ENCODE assay signal across 8 cellular contexts in genomic region chr22:41286639-41287091, GRCh38. TPM values are rescaled to one million over a fixed set of nuclear protein-coding genes. Genes with fewer than 3 reads are reported as not detected.
DNase-seq lines count a peak whose midpoint lies in the region; ATAC-seq and TF ChIP-seq lines count a peak whose summit lies in the region.

No MANE protein-coding gene starts in this region.

- H3K4me2 ChIP-seq in DND-41 (ENCODE audit: insufficient read depth, low read length) (peak overlapping the region; percentile 83), Karpas-422 (ENCODE audit: low read depth, low read length, poor library complexity, severe bottlenecking) (peak overlapping the region; percentile 95)

- H3K36me3 Mint-ChIP-seq in naive B cell, result peaks cover 4 to 7% of the 10 kb centered on the region in 2 donors

- no peaks in the 10 kb centered on the region for H3K9me3 ChIP-seq in DND-41 (ENCODE audit: insufficient read depth, low read length, severe bottlenecking)
- no peaks in the 10 kb centered on the region for H3K9me3 ChIP-seq in Karpas-422 (ENCODE audit: low read length)
- no peaks in the 10 kb centered on the region for H3K9me3 ChIP-seq in upper lobe of right lung

- H3K9me2 ChIP-seq in Karpas-422 (replicated peaks; ENCODE audit: insufficient read depth, low read length), result no peaks in the 10 kb centered on the region

- H3K9me3 Mint-ChIP-seq in naive B cell, result no peaks in the 10 kb centered on the region

- peaks cover 11% of the 10 kb centered on the region; the same call in 1 of the 2 replicates for H4K20me1 ChIP-seq in DND-41 (ENCODE audit: insufficient read depth, low read length)
- peaks cover 1% of the 10 kb centered on the region; the same call in 1 of the 2 replicates for H4K20me1 ChIP-seq in Karpas-422 (ENCODE audit: insufficient read depth, low read depth, low read length)

- intact Hi-C loops in dorsolateral prefrontal cortex (cut with DNase I), result loop anchor here (5.0 to 10.0 kb wide), 3 partner anchors 81 to 192 kb away; partner anchors contain the start of gene EP300 (in 1 of the 2)
- intact Hi-C loops in upper lobe of right lung (cut with DNase I), result no loop called here

- ATAC-seq in DND-41 (ENCODE audit: insufficient read depth, low read depth) (peak; percentile 6), GM21576 (IDR thresholded peaks at IDR 0.05; ENCODE audit: unreplicated experiment) (peak; percentile 13), naive B cell (ENCODE audit: low read depth in 2 of 2) (peak; percentile 58 to 64), upper lobe of right lung (peak; percentile 6), GM21447 (IDR thresholded peaks at IDR 0.05; ENCODE audit: unreplicated experiment) (no peak)

- peak overlapping the region; percentile 92 for H2AFZ ChIP-seq in DND-41 (ENCODE audit: low read depth, low read length)
- peak overlapping the region; percentile 88 for H2AFZ ChIP-seq in Karpas-422 (ENCODE audit: low read length)

- no peaks in the 10 kb centered on the region for H3K27me3 Mint-ChIP-seq in naive B cell

- H3K9ac ChIP-seq in DND-41 (ENCODE audit: low read depth, low read length) (peak overlapping the region; percentile 58), Karpas-422 (ENCODE audit: low read length) (peak overlapping the region; percentile 74)

- peaks cover 36% of the 10 kb centered on the region for H3K36me3 ChIP-seq in DND-41 (ENCODE audit: insufficient read depth, low read length)
- peaks cover 17% of the 10 kb centered on the region for H3K36me3 ChIP-seq in Karpas-422 (ENCODE audit: insufficient read depth, low read length)
- peaks cover 28% of the 10 kb centered on the region for H3K36me3 ChIP-seq in upper lobe of right lung

- H3K27me3 ChIP-seq in DND-41 (ENCODE audit: insufficient read depth, low read length, poor library complexity) (no peaks in the 10 kb centered on the region), Karpas-422 (ENCODE audit: low read length) (no peaks in the 10 kb centered on the region), dorsolateral prefrontal cortex (no peaks in the 10 kb centered on the region), upper lobe of right lung (no peaks in the 10 kb centered on the region)

- H3K4me1 Mint-ChIP-seq in naive B cell, result peaks cover 5 to 33% (median 22%) of the 10 kb centered on the region in 3 donors

- TF ChIP-seq CTCF in DND-41 (IDR thresholded peaks at IDR 0.05; ENCODE audit: borderline replicate concordance, extremely low read depth, low read length, poor library complexity, severe bottlenecking) (no peak), dorsolateral prefrontal cortex (IDR thresholded peaks at IDR 0.05 in 54 of 56, conservative IDR thresholded peaks at IDR 0.05 in 2 of 56; ENCODE audit: low read depth in 1 of 56, partially characterized antibody in 56 of 56) (no peak), upper lobe of right lung (IDR thresholded peaks at IDR 0.05) (no peak)

- no peak for DNase-seq in DND-41
- peak; percentile 82 for DNase-seq in Karpas-422
- peak in 3 of 4 experiments; percentile 23 to 36 (median 33) for DNase-seq in activated CD4-positive, CD25-positive, alpha-beta regulatory T cell (lab: John Stamatoyannopoulos, UW)
- DNase-seq in dorsolateral prefrontal cortex, result no peak
- DNase-seq in naive B cell, result peak; percentile 81
- no peak for DNase-seq in upper lobe of right lung

- H3K4me1 ChIP-seq in DND-41 (ENCODE audit: insufficient read depth, low read length) (peaks cover 35% of the 10 kb centered on the region), Karpas-422 (ENCODE audit: low read length) (peaks cover 15% of the 10 kb centered on the region), upper lobe of right lung (peaks cover 37% of the 10 kb centered on the region)

- H3K4me3 Mint-ChIP-seq in naive B cell, result peak overlapping the region; percentile 81 to 99 (median 94)

- H3K27ac Mint-ChIP-seq in naive B cell, result peak overlapping the region; percentile 99 to 100 (median 99)

- H3K27ac ChIP-seq in DND-41 (ENCODE audit: low read length) (peak overlapping the region; percentile 90), Karpas-422 (ENCODE audit: low read length) (peak overlapping the region; percentile 78), dorsolateral prefrontal cortex (peak overlapping the region; percentile 64 to 99 (median 96)), upper lobe of right lung (peak overlapping the region; percentile 88)

- H3K79me2 ChIP-seq in DND-41 (ENCODE audit: insufficient read depth, low read length) (peaks cover 43% of the 10 kb centered on the region), Karpas-422 (ENCODE audit: low read length) (peaks cover 36% of the 10 kb centered on the region)

- H3K4me3 ChIP-seq in DND-41 (ENCODE audit: low read depth in 1 of 2, low read length in 2 of 2), result peak overlapping the region; percentile 41 to 80
- peak overlapping the region; percentile 95 for H3K4me3 ChIP-seq in Karpas-422 (ENCODE audit: low read length)
- H3K4me3 ChIP-seq in dorsolateral prefrontal cortex, result peak overlapping the region; percentile 59 to 99 (median 93)
- peak overlapping the region; percentile 86 for H3K4me3 ChIP-seq in upper lobe of right lung

RNA-seq across cellular contexts. Expression of gene RANGAP1, which starts 0.7 kb away (rescaled TPM):
- total RNA-seq in Karpas-422 (2014; rRNA removed; shearing (Covaris generic); ENCODE audit: low replicate concordance), result 26.3 and 47.3 TPM in 2 replicates
- total RNA-seq in dorsolateral prefrontal cortex (100 to 1,000 TPM; 115 to 243 (median 177) TPM), upper lobe of right lung (48.0 TPM)
- 10 to 100 TPM in 4 of 6 donors, 1 to 10 TPM in 2; 4.2 to 20.8 (median 11.8) TPM for polyA plus RNA-seq in naive B cell (ENCODE audit: low read depth in 6 of 6)

RNA-seq across cellular contexts. Expression of gene ZC3H7B, which starts 14.7 kb away (rescaled TPM):
- 18.1 and 34.2 TPM in 2 replicates for total RNA-seq in Karpas-422 (2014; rRNA removed; shearing (Covaris generic); ENCODE audit: low replicate concordance)
- total RNA-seq in dorsolateral prefrontal cortex (100 to 1,000 TPM in 112 of 120 experiments, 10 to 100 TPM in 8; 84.4 to 177 (median 117) TPM), upper lobe of right lung (70.3 TPM)
- 1 to 10 TPM in 5 of 6 donors, not detected in 1; 1.1 to 2.5 (median 1.8) TPM for polyA plus RNA-seq in naive B cell (ENCODE audit: low read depth in 6 of 6)

RNA-seq across cellular contexts. Expression of gene CHADL, which starts 45.9 kb away (rescaled TPM):
- 0.90 TPM in 1 of 2 replicates, not detected in the other for total RNA-seq in Karpas-422 (2014; rRNA removed; shearing (Covaris generic); ENCODE audit: low replicate concordance)
- 100 to 1,000 TPM in 3 of 120 experiments, 10 to 100 TPM in 117; 10.7 to 123 (median 32.2) TPM for total RNA-seq in dorsolateral prefrontal cortex
- not detected for polyA plus RNA-seq in naive B cell (ENCODE audit: low read depth in 6 of 6)
- 3.4 TPM for total RNA-seq in upper lobe of right lung

Comparison
In these comparisons a context has a peak if more than half of its experiments do, and no peak if none do; other contexts are left out.
1. DNase-seq: peak in Karpas-422 (single experiment), activated CD4-positive, CD25-positive, alpha-beta regulatory T cell (3 of 4) and naive B cell (single experiment); none in DND-41 (single experiment), dorsolateral prefrontal cortex (0 of 10) and upper lobe of right lung (single experiment).
2. Peak in every context shown above with its lines, with median percentiles within 50 percentile points of each other: H3K27ac ChIP-seq and H3K4me3 ChIP-seq.